20 cellular contexts compared by ENCODE assay signal in the genomic region with DNA sequence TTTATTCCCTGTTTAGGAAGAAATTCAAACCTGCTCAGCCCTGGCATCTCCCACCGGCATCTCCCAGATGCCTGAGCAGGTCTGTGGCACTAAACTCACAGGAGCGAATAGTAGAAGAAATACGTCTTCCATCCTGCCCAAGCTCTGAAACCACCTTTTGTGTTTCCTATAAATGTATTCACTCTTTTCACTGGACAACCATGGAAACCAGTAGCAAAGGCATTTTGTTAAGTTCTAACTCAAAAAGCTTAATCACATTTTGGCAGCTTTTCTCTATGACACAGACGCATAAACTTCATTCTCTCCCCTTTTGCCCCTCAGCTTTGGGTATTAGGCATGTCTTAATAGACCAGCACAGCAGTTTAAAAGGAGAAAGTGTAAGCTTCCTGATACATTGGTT. TPM values are rescaled to one million over a fixed set of nuclear protein-coding genes. Genes with fewer than 3 reads are reported as not detected.
DNase-seq lines count a peak whose midpoint lies in the region; FAIRE-seq and TF ChIP-seq lines count a peak whose summit lies in the region.
"Had no signal": no experiment of that assay in that cellular context is flagged by ENCODE, and none has a peak within 500 bp of the region (broad histone marks: within the 10 kb centered on the region; RNA-seq: fewer than 3 reads in every experiment).

No MANE protein-coding gene starts in this region.

- TF ChIP-seq CTCF in astrocyte of the cerebellum (IDR thresholded peaks at IDR 0.05; ENCODE audit: low read depth, low read length, missing control alignments) (no peak), esophagus muscularis mucosa (IDR thresholded peaks at IDR 0.05) (no peak), neural crest cell (conservative IDR thresholded peaks at IDR 0.05) (no peak), ovary (IDR thresholded peaks at IDR 0.05) (no peak)

- H3K9me3 Mint-ChIP-seq in neural crest cell, result peaks cover 4% of the 10 kb centered on the region

- H3K4me3 ChIP-seq in astrocyte of the cerebellum (ENCODE audit: low read depth, low read length) (no peak overlapping the region), esophagus muscularis mucosa (no peak overlapping the region), ovary (no peak overlapping the region)
- H3K4me3 ChIP-seq: GM12878 had no signal

- no peaks in the 10 kb centered on the region for H3K9me3 ChIP-seq in esophagus muscularis mucosa
- H3K9me3 ChIP-seq in ovary, result no peaks in the 10 kb centered on the region

- H3K27me3 ChIP-seq in esophagus muscularis mucosa (no peaks in the 10 kb centered on the region), ovary (no peaks in the 10 kb centered on the region)

- H3K4me1 ChIP-seq in esophagus muscularis mucosa (no peaks in the 10 kb centered on the region), ovary (ENCODE audit: insufficient read depth) (no peaks in the 10 kb centered on the region)

- H3K36me3 Mint-ChIP-seq in neural crest cell (ENCODE audit: low read depth), result peaks cover 8% of the 10 kb centered on the region
- H3K36me3 Mint-ChIP-seq: CD4-positive, CD25-positive, alpha-beta regulatory T cell had no signal

- in situ Hi-C loops in astrocyte of the cerebellum (cut with HindIII; ENCODE audit: low sequenced_read_pairs), result no loop called here

- H3K27me3 Mint-ChIP-seq in neural crest cell (ENCODE audit: low read depth), result no peaks in the 10 kb centered on the region
- H3K27me3 Mint-ChIP-seq: CD4-positive, CD25-positive, alpha-beta regulatory T cell had no signal

- WGBS in esophagus muscularis mucosa, result 87% methylated on average over 4 of the region's 4 CpGs
- 90 to 93% (median 93%) methylated on average over 4 of the region's 4 CpGs for WGBS in ovary, 3 donors

- H3K4me3 Mint-ChIP-seq in neural crest cell, result peak overlapping the region; percentile 50
- H3K4me3 Mint-ChIP-seq: CD4-positive, CD25-positive, alpha-beta regulatory T cell had no signal

- H3K36me3 ChIP-seq in esophagus muscularis mucosa (no peaks in the 10 kb centered on the region), ovary (no peaks in the 10 kb centered on the region)

- no peak for FAIRE-seq in GM19239 (lab: Jason Lieb, UNC)
- FAIRE-seq: GM12878, RCC 7860 had no signal

- TF ChIP-seq EP300 in esophagus muscularis mucosa (IDR thresholded peaks at IDR 0.05) (no peak), ovary (IDR thresholded peaks at IDR 0.05) (no peak)

- no peak for TF ChIP-seq POLR2A in esophagus muscularis mucosa (IDR thresholded peaks at IDR 0.05; ENCODE audit: low read depth)
- no peak for TF ChIP-seq POLR2A in ovary (IDR thresholded peaks at IDR 0.05)

- intact Hi-C loops in esophagus muscularis mucosa (cut with DNase I) (no loop called here), ovary (cut with DNase I) (no loop called here)

- DNase-seq in astrocyte of the cerebellum (ENCODE audit: low read depth), result peak; percentile 19
- DNase-seq in esophagus muscularis mucosa (ENCODE audit: extremely low spot score), result peak; percentile 31
- no peak for DNase-seq in neural crest cell (ENCODE audit: low read depth, low spot score)
- no peak for DNase-seq in stimulated activated CD4-positive, alpha-beta T cell treated with anti-CD3 and anti-CD28 coated beads, Interleukin-2, amount 100 ng/mL, for 24 hours
- DNase-seq in ovary, result no peak
- DNase-seq in DMS79 treated with DMSO at 0.1 percent for 48 hours (lab: John Stamatoyannopoulos, UW), result no peak
- no peak for DNase-seq in GM19239 (ENCODE audit: insufficient read length, low spot score)
- DNase-seq: CD4-positive, CD25-positive, alpha-beta regulatory T cell; COR-L47; DMS79; H7; Kasumi-1; NCI-H1694; NCI-H2081; NCI-H2171 treated with DMSO at 0.1 percent for 48 hours; NCI-H446; NCI-H526; OCI-M1 had no signal

- H3K27ac Mint-ChIP-seq in neural crest cell (ENCODE audit: unreplicated experiment), result peak overlapping the region; percentile 94

- H3K27ac ChIP-seq in esophagus muscularis mucosa (replicated peaks in 1 of 4) (no peak overlapping the region), ovary (no peak overlapping the region)

- peaks cover 36% of the 10 kb centered on the region for H3K4me1 Mint-ChIP-seq in neural crest cell
- H3K4me1 Mint-ChIP-seq: CD4-positive, CD25-positive, alpha-beta regulatory T cell had no signal

RNA-seq across cellular contexts. Expression of gene ARNT2, which starts 24.5 kb away (rescaled TPM):
- 10 to 100 TPM in 1 of 4 donors, 1 to 10 TPM in 3; 5.4 to 14.6 (median 8.2) TPM for total RNA-seq in esophagus muscularis mucosa
- total RNA-seq in neural crest cell, result 57.1 and 58.3 TPM in 2 replicates
- total RNA-seq in ovary, result 10 to 100 TPM; 12.0 to 20.5 (median 18.4) TPM
- 10 to 100 TPM; 11.0 to 15.0 TPM for polyA plus RNA-seq in ovary
- total RNA-seq: CD4-positive, CD25-positive, alpha-beta regulatory T cell; GM12878 had no signal
- polyA plus RNA-seq: CD4-positive, CD25-positive, alpha-beta regulatory T cell had no signal

Comparison
In these comparisons a context has a peak if more than half of its experiments do, and no peak if none do; other contexts are left out.
1. DNase-seq: peak in astrocyte of the cerebellum (single experiment) and esophagus muscularis mucosa (single experiment); none in neural crest cell (single experiment), stimulated activated CD4-positive, alpha-beta T cell treated with anti-CD3 and anti-CD28 coated beads, Interleukin-2, amount 100 ng/mL, for 24 hours (0 of 2), ovary (0 of 5), DMS79 treated with DMSO at 0.1 percent for 48 hours (single experiment) and GM19239 (single experiment).